ENCODE assay signal across 2 cellular contexts in the genomic region with DNA sequence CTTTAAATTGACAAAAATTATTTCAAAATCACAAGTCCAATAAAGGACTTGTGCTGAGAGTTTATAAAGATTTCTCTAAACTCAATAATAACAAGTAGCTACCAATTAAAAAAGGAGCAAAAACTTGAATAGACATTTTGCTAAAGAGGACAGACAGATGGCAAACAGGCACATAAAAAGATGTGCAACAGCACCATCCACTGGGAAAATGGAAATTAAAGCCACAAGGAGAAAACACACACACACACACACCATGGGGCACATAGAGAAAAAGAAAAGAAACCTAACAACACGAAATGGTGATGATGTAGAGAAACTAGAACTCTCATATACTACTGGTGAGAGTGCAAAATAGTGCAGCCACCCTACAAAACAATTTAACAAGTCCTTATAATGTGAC.
A peak's percentile ranks its signal among the peaks of the same experiment; 100 is the strongest.
TF ChIP-seq lines count a peak whose summit lies in the region.

No MANE protein-coding gene starts in this region.

TF ChIP-seq in HCT116, 20 proteins besides CTCF, POLR2A, EP300 and RAD21:
- TF ChIP-seq YY1 (IDR thresholded peaks at IDR 0.05; ENCODE audit: extremely low read depth, insufficient replicate concordance, low read depth, low read length): no peak

TF ChIP-seq in K562, 482 proteins besides CTCF, POLR2A, EP300 and RAD21:
- TF ChIP-seq, protein P1, sequence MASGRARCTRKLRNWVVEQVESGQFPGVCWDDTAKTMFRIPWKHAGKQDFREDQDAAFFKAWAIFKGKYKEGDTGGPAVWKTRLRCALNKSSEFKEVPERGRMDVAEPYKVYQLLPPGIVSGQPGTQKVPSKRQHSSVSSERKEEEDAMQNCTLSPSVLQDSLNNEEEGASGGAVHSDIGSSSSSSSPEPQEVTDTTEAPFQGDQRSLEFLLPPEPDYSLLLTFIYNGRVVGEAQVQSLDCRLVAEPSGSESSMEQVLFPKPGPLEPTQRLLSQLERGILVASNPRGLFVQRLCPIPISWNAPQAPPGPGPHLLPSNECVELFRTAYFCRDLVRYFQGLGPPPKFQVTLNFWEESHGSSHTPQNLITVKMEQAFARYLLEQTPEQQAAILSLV (tag; IDR thresholded peaks at IDR 0.05): no peak
- TF ChIP-seq, protein P2, sequence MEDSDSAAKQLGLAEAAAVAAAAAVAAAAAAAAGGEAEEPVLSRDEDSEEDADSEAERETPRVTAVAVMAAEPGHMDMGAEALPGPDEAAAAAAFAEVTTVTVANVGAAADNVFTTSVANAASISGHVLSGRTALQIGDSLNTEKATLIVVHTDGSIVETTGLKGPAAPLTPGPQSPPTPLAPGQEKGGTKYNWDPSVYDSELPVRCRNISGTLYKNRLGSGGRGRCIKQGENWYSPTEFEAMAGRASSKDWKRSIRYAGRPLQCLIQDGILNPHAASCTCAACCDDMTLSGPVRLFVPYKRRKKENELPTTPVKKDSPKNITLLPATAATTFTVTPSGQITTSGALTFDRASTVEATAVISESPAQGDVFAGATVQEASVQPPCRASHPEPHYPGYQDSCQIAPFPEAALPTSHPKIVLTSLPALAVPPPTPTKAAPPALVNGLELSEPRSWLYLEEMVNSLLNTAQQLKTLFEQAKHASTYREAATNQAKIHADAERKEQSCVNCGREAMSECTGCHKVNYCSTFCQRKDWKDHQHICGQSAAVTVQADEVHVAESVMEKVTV (CRISPR knock-in tag; IDR thresholded peaks at IDR 0.05): 0 out of 2 replicates have a peak, but pooled peaks have one; percentile 9
TF ChIP-seq in K562: peak in this region for 1.
